In genomic region chr4:102687373-102687981, GRCh38 we compare ENCODE assay signal across 1 cellular context.
A peak's percentile ranks its signal among the peaks of the same experiment; 100 is the strongest.
TF ChIP-seq lines count a peak whose summit lies in the region.

No MANE protein-coding gene starts in this region.

TF ChIP-seq in GM12878, 131 proteins besides CTCF, POLR2A, EP300 and RAD21 (continued from another document and continues in another):
- TF ChIP-seq IRF5 (IDR thresholded peaks at IDR 0.05; ENCODE audit: borderline replicate concordance) (no peak), REST (IDR thresholded peaks at IDR 0.05; ENCODE audit: low read depth, low read length) (peak; percentile 57; the same call in 1 of the 2 replicates), RELB (IDR thresholded peaks at IDR 0.05; ENCODE audit: low read depth) (peak; percentile 70), NR2F1 (conservative IDR thresholded peaks at IDR 0.05) (no peak), SPI1 (IDR thresholded peaks at IDR 0.05; ENCODE audit: borderline replicate concordance, insufficient read depth, low read depth, low read length) (peak; percentile 95), ZBTB11 (CRISPR knock-in tag; IDR thresholded peaks at IDR 0.05) (no peak), ZNF24 (IDR thresholded peaks at IDR 0.05) (peak; percentile 87), RCOR1 (conservative IDR thresholded peaks at IDR 0.05; ENCODE audit: low read depth, low read length) (peak; percentile 79; the same call in 1 of the 2 replicates), BMI1 (IDR thresholded peaks at IDR 0.05; ENCODE audit: borderline replicate concordance) (no peak), NFIC (IDR thresholded peaks at IDR 0.05; ENCODE audit: low read depth, low read length) (peak; percentile 72), TCF3 (IDR thresholded peaks at IDR 0.05; ENCODE audit: borderline replicate concordance, insufficient read depth, low read depth, low read length) (no peak), ZBTB4 (CRISPR knock-in tag; IDR thresholded peaks at IDR 0.05) (no peak), CBFB (IDR thresholded peaks at IDR 0.05; ENCODE audit: low read depth) (peak; percentile 30; the same call in 1 of the 2 replicates), NR2C2 (IDR thresholded peaks at IDR 0.05; ENCODE audit: borderline replicate concordance, control insufficient read depth, insufficient read length, low read depth) (no peak), SIN3A (IDR thresholded peaks at IDR 0.05; ENCODE audit: low read depth, low read length) (peak; percentile 38; the same call in 1 of the 2 replicates), IKZF1 (conservative IDR thresholded peaks at IDR 0.05) (peak; percentile 81), SUZ12 (IDR thresholded peaks at IDR 0.05; ENCODE audit: unreplicated experiment) (no peak), JUNB (IDR thresholded peaks at IDR 0.05) (peak; percentile 54), MEF2B (IDR thresholded peaks at IDR 0.05; ENCODE audit: partially characterized antibody, poor library complexity, severe bottlenecking) (peak; percentile 66), NR2C1 (IDR thresholded peaks at IDR 0.05) (no peak), BCLAF1 (IDR thresholded peaks at IDR 0.05) (no peak), ZBTB33 (IDR thresholded peaks at IDR 0.05) (no peak), MTA2 (IDR thresholded peaks at IDR 0.05; ENCODE audit: low read depth) (peak; percentile 78), RUNX3 (IDR thresholded peaks at IDR 0.05; ENCODE audit: low read length) (peak; percentile 87), ASH2L (IDR thresholded peaks at IDR 0.05; ENCODE audit: borderline replicate concordance, low read depth) (peak; percentile 82; the same call in 1 of the 2 replicates), ZSCAN29 (IDR thresholded peaks at IDR 0.05) (no peak), SKIL (IDR thresholded peaks at IDR 0.05; ENCODE audit: low read depth, poor library complexity, severe bottlenecking) (peak; percentile 49), CBX5 (IDR thresholded peaks at IDR 0.05; ENCODE audit: low read depth) (peak; percentile 79; the same call in 1 of the 2 replicates), LARP7 (IDR thresholded peaks at IDR 0.05) (no peak), ETV6 (conservative IDR thresholded peaks at IDR 0.05 in 1 of 2, IDR thresholded peaks at IDR 0.05 in 1 of 2; ENCODE audit: borderline replicate concordance in 1 of 2, low read depth in 1 of 2) (no peak; a peak in 1 of 4 replicates), E2F8 (IDR thresholded peaks at IDR 0.05; ENCODE audit: low read depth, partially characterized antibody) (peak; percentile 26), BCL11A (IDR thresholded peaks at IDR 0.05; ENCODE audit: low read depth, low read length) (0 out of 2 replicates have a peak, but pooled peaks have one; percentile 26)
